In the genomic region with DNA sequence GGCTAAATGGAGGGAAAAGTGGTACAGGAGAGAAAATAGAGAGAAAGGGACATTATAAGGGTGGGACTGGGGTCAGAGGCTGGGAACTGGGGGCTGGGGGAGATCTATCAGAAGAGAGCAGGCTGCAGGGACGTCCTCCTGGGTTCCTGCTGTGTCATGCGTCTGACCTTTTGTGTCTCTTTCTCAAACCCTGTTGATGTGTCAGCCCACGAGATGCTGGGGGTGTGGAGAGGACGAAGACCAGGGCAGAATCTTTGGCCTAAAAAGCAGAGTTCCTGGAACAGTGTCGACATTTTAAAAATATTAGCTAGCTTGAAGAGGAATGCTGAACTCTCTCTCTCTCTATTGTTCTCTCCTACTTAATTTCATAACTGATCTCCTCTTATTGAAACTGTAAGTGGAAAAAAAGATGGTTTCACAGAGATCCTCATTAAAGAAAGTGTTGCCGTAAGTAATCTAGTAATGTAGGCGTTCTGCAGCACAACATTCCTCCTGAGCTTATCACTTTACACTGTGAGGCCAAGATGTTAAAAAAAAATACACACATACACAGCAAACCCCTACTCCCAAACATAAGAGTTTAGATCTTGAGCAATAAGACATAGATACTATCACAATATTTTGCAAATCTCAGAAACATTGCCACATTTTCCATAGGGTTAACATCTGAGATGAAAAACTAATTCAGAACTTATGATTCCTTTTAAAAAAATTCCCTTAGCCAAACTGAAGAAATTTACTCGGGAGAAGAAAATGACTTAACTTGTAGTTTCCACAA, we compare ENCODE assay signal across 1 cellular context.
TF ChIP-seq lines count a peak whose summit lies in the region.

No MANE protein-coding gene starts in this region.

TF ChIP-seq in K562, 482 proteins besides CTCF, POLR2A, EP300 and RAD21 (continued from another document and continues in another):
- TF ChIP-seq, protein P1, sequence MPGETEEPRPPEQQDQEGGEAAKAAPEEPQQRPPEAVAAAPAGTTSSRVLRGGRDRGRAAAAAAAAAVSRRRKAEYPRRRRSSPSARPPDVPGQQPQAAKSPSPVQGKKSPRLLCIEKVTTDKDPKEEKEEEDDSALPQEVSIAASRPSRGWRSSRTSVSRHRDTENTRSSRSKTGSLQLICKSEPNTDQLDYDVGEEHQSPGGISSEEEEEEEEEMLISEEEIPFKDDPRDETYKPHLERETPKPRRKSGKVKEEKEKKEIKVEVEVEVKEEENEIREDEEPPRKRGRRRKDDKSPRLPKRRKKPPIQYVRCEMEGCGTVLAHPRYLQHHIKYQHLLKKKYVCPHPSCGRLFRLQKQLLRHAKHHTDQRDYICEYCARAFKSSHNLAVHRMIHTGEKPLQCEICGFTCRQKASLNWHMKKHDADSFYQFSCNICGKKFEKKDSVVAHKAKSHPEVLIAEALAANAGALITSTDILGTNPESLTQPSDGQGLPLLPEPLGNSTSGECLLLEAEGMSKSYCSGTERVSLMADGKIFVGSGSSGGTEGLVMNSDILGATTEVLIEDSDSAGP (CRISPR knock-in tag; IDR thresholded peaks at IDR 0.05): no peak
- TF ChIP-seq, protein P2, sequence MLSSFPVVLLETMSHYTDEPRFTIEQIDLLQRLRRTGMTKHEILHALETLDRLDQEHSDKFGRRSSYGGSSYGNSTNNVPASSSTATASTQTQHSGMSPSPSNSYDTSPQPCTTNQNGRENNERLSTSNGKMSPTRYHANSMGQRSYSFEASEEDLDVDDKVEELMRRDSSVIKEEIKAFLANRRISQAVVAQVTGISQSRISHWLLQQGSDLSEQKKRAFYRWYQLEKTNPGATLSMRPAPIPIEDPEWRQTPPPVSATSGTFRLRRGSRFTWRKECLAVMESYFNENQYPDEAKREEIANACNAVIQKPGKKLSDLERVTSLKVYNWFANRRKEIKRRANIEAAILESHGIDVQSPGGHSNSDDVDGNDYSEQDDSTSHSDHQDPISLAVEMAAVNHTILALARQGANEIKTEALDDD (IDR thresholded peaks at IDR 0.05): no peak
- no peak for TF ChIP-seq BRD4 (IDR thresholded peaks at IDR 0.05)
- TF ChIP-seq DPF2 (IDR thresholded peaks at IDR 0.05): peak; percentile 86
- no peak for TF ChIP-seq NCOA6 (IDR thresholded peaks at IDR 0.05)
- peak in 1 of 2 experiments; percentile 57; a peak in 1 of 3 replicates for TF ChIP-seq CBX3 (IDR thresholded peaks at IDR 0.05; ENCODE audit: borderline replicate concordance in 1 of 2, low read length in 2 of 2)
- TF ChIP-seq KAT2B (IDR thresholded peaks at IDR 0.05; ENCODE audit: low read depth, low read length): no peak
- TF ChIP-seq ZFP1 (CRISPR knock-in tag; IDR thresholded peaks at IDR 0.05): no peak
- TF ChIP-seq HDGF (IDR thresholded peaks at IDR 0.05): no peak; the same call in none of the 2 replicates
- TF ChIP-seq ZNF175 (CRISPR knock-in tag; IDR thresholded peaks at IDR 0.05; ENCODE audit: low read depth): no peak
- TF ChIP-seq RB1 (IDR thresholded peaks at IDR 0.05; ENCODE audit: low read depth): no peak
- 0 out of 2 replicates have a peak, but pooled peaks have one; percentile 15 for TF ChIP-seq ZNF41 (CRISPR knock-in tag; conservative IDR thresholded peaks at IDR 0.05)
- peak; percentile 2 for TF ChIP-seq NCOA4 (IDR thresholded peaks at IDR 0.05; ENCODE audit: partially characterized antibody)
- TF ChIP-seq, protein P3, sequence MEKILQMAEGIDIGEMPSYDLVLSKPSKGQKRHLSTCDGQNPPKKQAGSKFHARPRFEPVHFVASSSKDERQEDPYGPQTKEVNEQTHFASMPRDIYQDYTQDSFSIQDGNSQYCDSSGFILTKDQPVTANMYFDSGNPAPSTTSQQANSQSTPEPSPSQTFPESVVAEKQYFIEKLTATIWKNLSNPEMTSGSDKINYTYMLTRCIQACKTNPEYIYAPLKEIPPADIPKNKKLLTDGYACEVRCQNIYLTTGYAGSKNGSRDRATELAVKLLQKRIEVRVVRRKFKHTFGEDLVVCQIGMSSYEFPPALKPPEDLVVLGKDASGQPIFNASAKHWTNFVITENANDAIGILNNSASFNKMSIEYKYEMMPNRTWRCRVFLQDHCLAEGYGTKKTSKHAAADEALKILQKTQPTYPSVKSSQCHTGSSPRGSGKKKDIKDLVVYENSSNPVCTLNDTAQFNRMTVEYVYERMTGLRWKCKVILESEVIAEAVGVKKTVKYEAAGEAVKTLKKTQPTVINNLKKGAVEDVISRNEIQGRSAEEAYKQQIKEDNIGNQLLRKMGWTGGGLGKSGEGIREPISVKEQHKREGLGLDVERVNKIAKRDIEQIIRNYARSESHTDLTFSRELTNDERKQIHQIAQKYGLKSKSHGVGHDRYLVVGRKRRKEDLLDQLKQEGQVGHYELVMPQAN (IDR thresholded peaks at IDR 0.05; ENCODE audit: borderline replicate concordance): no peak
- TF ChIP-seq POLR2AphosphoS2 (IDR thresholded peaks at IDR 0.05; ENCODE audit: low read length): no peak
- TF ChIP-seq, protein P4, sequence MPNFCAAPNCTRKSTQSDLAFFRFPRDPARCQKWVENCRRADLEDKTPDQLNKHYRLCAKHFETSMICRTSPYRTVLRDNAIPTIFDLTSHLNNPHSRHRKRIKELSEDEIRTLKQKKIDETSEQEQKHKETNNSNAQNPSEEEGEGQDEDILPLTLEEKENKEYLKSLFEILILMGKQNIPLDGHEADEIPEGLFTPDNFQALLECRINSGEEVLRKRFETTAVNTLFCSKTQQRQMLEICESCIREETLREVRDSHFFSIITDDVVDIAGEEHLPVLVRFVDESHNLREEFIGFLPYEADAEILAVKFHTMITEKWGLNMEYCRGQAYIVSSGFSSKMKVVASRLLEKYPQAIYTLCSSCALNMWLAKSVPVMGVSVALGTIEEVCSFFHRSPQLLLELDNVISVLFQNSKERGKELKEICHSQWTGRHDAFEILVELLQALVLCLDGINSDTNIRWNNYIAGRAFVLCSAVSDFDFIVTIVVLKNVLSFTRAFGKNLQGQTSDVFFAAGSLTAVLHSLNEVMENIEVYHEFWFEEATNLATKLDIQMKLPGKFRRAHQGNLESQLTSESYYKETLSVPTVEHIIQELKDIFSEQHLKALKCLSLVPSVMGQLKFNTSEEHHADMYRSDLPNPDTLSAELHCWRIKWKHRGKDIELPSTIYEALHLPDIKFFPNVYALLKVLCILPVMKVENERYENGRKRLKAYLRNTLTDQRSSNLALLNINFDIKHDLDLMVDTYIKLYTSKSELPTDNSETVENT (CRISPR knock-in tag; IDR thresholded peaks at IDR 0.05): no peak
- TF ChIP-seq TCF3 (CRISPR knock-in tag; IDR thresholded peaks at IDR 0.05): peak; percentile 62
- TF ChIP-seq TSC22D4 (tag; IDR thresholded peaks at IDR 0.05): no peak
- TF ChIP-seq, protein P5, sequence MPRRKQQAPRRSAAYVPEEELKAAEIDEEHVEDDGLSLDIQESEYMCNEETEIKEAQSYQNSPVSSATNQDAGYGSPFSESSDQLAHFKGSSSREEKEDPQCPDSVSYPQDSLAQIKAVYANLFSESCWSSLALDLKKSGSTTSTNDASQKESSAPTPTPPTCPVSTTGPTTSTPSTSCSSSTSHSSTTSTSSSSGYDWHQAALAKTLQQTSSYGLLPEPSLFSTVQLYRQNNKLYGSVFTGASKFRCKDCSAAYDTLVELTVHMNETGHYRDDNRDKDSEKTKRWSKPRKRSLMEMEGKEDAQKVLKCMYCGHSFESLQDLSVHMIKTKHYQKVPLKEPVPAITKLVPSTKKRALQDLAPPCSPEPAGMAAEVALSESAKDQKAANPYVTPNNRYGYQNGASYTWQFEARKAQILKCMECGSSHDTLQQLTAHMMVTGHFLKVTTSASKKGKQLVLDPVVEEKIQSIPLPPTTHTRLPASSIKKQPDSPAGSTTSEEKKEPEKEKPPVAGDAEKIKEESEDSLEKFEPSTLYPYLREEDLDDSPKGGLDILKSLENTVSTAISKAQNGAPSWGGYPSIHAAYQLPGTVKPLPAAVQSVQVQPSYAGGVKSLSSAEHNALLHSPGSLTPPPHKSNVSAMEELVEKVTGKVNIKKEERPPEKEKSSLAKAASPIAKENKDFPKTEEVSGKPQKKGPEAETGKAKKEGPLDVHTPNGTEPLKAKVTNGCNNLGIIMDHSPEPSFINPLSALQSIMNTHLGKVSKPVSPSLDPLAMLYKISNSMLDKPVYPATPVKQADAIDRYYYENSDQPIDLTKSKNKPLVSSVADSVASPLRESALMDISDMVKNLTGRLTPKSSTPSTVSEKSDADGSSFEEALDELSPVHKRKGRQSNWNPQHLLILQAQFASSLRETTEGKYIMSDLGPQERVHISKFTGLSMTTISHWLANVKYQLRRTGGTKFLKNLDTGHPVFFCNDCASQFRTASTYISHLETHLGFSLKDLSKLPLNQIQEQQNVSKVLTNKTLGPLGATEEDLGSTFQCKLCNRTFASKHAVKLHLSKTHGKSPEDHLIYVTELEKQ (CRISPR knock-in tag; IDR thresholded peaks at IDR 0.05): no peak
- TF ChIP-seq E2F3 (CRISPR knock-in tag; IDR thresholded peaks at IDR 0.05): no peak
- TF ChIP-seq NUFIP1 (IDR thresholded peaks at IDR 0.05; ENCODE audit: partially characterized antibody): peak; percentile 33
- TF ChIP-seq ZNF644 (tag; IDR thresholded peaks at IDR 0.05; ENCODE audit: low read depth): peak; percentile 44; the same call in 1 of the 2 replicates
- TF ChIP-seq, protein P6, sequence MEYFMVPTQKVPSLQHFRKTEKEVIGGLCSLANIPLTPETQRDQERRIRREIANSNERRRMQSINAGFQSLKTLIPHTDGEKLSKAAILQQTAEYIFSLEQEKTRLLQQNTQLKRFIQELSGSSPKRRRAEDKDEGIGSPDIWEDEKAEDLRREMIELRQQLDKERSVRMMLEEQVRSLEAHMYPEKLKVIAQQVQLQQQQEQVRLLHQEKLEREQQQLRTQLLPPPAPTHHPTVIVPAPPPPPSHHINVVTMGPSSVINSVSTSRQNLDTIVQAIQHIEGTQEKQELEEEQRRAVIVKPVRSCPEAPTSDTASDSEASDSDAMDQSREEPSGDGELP (CRISPR knock-in tag; IDR thresholded peaks at IDR 0.05; ENCODE audit: borderline replicate concordance): no peak
- TF ChIP-seq CTBP1 (IDR thresholded peaks at IDR 0.05; ENCODE audit: borderline replicate concordance): 0 out of 2 replicates have a peak, but pooled peaks have one; percentile 65
- TF ChIP-seq, protein P7, sequence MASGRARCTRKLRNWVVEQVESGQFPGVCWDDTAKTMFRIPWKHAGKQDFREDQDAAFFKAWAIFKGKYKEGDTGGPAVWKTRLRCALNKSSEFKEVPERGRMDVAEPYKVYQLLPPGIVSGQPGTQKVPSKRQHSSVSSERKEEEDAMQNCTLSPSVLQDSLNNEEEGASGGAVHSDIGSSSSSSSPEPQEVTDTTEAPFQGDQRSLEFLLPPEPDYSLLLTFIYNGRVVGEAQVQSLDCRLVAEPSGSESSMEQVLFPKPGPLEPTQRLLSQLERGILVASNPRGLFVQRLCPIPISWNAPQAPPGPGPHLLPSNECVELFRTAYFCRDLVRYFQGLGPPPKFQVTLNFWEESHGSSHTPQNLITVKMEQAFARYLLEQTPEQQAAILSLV (tag; IDR thresholded peaks at IDR 0.05): no peak
- TF ChIP-seq TEAD2 (tag; IDR thresholded peaks at IDR 0.05): 0 out of 2 replicates have a peak, but pooled peaks have one; percentile 15
- TF ChIP-seq, protein P8, sequence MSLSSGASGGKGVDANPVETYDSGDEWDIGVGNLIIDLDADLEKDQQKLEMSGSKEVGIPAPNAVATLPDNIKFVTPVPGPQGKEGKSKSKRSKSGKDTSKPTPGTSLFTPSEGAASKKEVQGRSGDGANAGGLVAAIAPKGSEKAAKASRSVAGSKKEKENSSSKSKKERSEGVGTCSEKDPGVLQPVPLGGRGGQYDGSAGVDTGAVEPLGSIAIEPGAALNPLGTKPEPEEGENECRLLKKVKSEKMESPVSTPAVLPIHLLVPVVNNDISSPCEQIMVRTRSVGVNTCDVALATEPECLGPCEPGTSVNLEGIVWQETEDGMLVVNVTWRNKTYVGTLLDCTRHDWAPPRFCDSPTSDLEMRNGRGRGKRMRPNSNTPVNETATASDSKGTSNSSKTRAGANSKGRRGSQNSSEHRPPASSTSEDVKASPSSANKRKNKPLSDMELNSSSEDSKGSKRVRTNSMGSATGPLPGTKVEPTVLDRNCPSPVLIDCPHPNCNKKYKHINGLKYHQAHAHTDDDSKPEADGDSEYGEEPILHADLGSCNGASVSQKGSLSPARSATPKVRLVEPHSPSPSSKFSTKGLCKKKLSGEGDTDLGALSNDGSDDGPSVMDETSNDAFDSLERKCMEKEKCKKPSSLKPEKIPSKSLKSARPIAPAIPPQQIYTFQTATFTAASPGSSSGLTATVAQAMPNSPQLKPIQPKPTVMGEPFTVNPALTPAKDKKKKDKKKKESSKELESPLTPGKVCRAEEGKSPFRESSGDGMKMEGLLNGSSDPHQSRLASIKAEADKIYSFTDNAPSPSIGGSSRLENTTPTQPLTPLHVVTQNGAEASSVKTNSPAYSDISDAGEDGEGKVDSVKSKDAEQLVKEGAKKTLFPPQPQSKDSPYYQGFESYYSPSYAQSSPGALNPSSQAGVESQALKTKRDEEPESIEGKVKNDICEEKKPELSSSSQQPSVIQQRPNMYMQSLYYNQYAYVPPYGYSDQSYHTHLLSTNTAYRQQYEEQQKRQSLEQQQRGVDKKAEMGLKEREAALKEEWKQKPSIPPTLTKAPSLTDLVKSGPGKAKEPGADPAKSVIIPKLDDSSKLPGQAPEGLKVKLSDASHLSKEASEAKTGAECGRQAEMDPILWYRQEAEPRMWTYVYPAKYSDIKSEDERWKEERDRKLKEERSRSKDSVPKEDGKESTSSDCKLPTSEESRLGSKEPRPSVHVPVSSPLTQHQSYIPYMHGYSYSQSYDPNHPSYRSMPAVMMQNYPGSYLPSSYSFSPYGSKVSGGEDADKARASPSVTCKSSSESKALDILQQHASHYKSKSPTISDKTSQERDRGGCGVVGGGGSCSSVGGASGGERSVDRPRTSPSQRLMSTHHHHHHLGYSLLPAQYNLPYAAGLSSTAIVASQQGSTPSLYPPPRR (CRISPR knock-in tag; IDR thresholded peaks at IDR 0.05; ENCODE audit: borderline replicate concordance): no peak
- 0 out of 2 replicates have a peak, but pooled peaks have one; percentile 25 for TF ChIP-seq NFXL1 (CRISPR knock-in tag; IDR thresholded peaks at IDR 0.05)
- peak; percentile 65 for TF ChIP-seq SMARCA4 (IDR thresholded peaks at IDR 0.05)
- TF ChIP-seq GABPA (tag; conservative IDR thresholded peaks at IDR 0.05; ENCODE audit: low read depth): no peak
- 0 out of 2 replicates have a peak, but pooled peaks have one; percentile 41 for TF ChIP-seq ZNF384 (IDR thresholded peaks at IDR 0.05; ENCODE audit: low read depth, low read length)
- TF ChIP-seq ZNF780A (CRISPR knock-in tag; IDR thresholded peaks at IDR 0.05): no peak
- no peak for TF ChIP-seq RBM34 (IDR thresholded peaks at IDR 0.05; ENCODE audit: borderline replicate concordance, insufficient read depth, low read length)
- TF ChIP-seq STAG1 (CRISPR knock-in tag; IDR thresholded peaks at IDR 0.05; ENCODE audit: borderline replicate concordance): no peak
- TF ChIP-seq, protein P9, sequence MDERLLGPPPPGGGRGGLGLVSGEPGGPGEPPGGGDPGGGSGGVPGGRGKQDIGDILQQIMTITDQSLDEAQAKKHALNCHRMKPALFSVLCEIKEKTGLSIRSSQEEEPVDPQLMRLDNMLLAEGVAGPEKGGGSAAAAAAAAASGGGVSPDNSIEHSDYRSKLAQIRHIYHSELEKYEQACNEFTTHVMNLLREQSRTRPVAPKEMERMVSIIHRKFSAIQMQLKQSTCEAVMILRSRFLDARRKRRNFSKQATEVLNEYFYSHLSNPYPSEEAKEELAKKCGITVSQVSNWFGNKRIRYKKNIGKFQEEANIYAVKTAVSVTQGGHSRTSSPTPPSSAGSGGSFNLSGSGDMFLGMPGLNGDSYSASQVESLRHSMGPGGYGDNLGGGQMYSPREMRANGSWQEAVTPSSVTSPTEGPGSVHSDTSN (CRISPR knock-in tag; IDR thresholded peaks at IDR 0.05; ENCODE audit: low read depth): no peak
- TF ChIP-seq, protein P9 (tag; conservative IDR thresholded peaks at IDR 0.05; ENCODE audit: low read depth): no peak
